Comparison of ENCODE assay signal across 11 cellular contexts in the genomic region with DNA sequence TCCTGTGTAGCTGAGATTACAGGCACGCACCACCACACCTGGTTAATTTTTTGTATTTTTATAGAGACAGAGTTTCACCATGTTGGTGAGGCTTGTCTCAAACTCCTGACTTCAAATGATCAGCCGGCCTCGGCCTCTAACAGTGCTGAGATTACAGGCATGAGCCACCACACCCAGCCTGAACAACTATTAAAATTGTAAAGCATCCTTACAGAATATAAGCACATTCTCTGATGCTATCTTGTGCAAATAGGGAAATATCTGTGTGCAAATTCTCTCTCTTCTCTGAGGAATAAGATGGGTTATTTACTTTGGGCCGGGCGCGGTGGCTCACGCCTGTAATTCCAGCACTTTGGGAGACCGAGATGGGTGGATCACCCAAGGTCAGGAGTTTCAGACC. TPM values are rescaled to one million over a fixed set of nuclear protein-coding genes. Genes with fewer than 3 reads are reported as not detected.
DNase-seq lines count a peak whose midpoint lies in the region; ATAC-seq, FAIRE-seq and TF ChIP-seq lines count a peak whose summit lies in the region.
"Had no signal": no experiment of that assay in that cellular context is flagged by ENCODE, and none has a peak within 500 bp of the region (broad histone marks: within the 10 kb centered on the region; RNA-seq: fewer than 3 reads in every experiment).

No MANE protein-coding gene starts in this region.

- BruUV-seq in HepG2 (replicated peaks; lab: Mats Ljungman, UMichigan) = no TSS peak

- no peak for TF ChIP-seq RAD21 in HepG2 (CRISPR knock-in tag; IDR thresholded peaks at IDR 0.05)

- no peak for ATAC-seq in T-helper 17 cell
- peak; percentile 75 for ATAC-seq in left colon
- ATAC-seq in HepG2 = no peak

- intact Hi-C loops in CD14-positive monocyte (cut with micrococcal nuclease) (loop anchor here (5.0 kb wide), 2 partner anchors 236 to 241 kb away; no protein-coding TSS in a partner anchor), left colon (cut with DNase I, micrococcal nuclease) (loop anchor here in 1 of 2 donors (5.0 kb wide), 1 partner anchor 236 kb away; no protein-coding TSS in a partner anchor), HepG2 (cut with micrococcal nuclease; ENCODE audit: unreplicated experiment) (loop anchor here (1.0 to 5.0 kb wide), 3 partner anchors 47 to 237 kb away; no protein-coding TSS in a partner anchor)

- H3K79me2 ChIP-seq in HepG2 (ENCODE audit: insufficient read depth, low read length) = peaks cover 10% of the 10 kb centered on the region

- in situ Hi-C loops in HepG2 (cut with HindIII; ENCODE audit: extremely low pct_ligation_motif_present, low pct_unique_long_range_greater_than_20kb) (loop anchor here (5.0 kb wide), 1 partner anchor 236 kb away; no protein-coding TSS in a partner anchor), HAP-1 (cut with MboI; ENCODE audit: low sequenced_read_pairs) (no loop called here)

- H3K9me3 ChIP-seq in HEK293 (ENCODE audit: control insufficient read depth, insufficient read depth, low read depth, low read length) (no peaks in the 10 kb centered on the region), T-helper 17 cell (ENCODE audit: control insufficient read depth, low read length, poor library complexity, severe bottlenecking) (peaks cover 3% of the 10 kb centered on the region), HepG2 (ENCODE audit: low read length) (no peaks in the 10 kb centered on the region), HAP-1 (no peaks in the 10 kb centered on the region)
- H3K9me3 ChIP-seq: BE2C, Caco-2 had no signal

- CTCF ChIA-PET in HEK293 (lab: Yijun Ruan, JAX) (interaction anchor here (0.6 to 1.2 kb wide), 9 partner anchors 9 to 535 kb away, joined by 3 to 6 read pairs (median 4); no protein-coding TSS in a partner anchor), HepG2 (lab: Yijun Ruan, JAX; ENCODE audit: low intra/inter-chr PET ratio, low total read pairs) (interaction anchor here (1.5 to 2.2 kb wide), 4 partner anchors 47 to 237 kb away, joined by 5 to 13 read pairs (median 8); no protein-coding TSS in a partner anchor)

- peak overlapping the region in 4 of 7 donors; percentile 31 to 76 (median 60) for H3K27ac Mint-ChIP-seq in CD14-positive monocyte
- peak overlapping the region; percentile 19 for H3K27ac Mint-ChIP-seq in T-helper 17 cell
- no peak overlapping the region for H3K27ac Mint-ChIP-seq in immature natural killer cell
- H3K27ac Mint-ChIP-seq: GM23338 had no signal

- no peak for TF ChIP-seq CTCF in CD14-positive monocyte (IDR thresholded peaks at IDR 0.05)
- TF ChIP-seq CTCF in HEK293 (tag by site-specific recombination; IDR thresholded peaks at IDR 0.05) = no peak
- TF ChIP-seq CTCF in HepG2 (CRISPR knock-in tag; IDR thresholded peaks at IDR 0.05) = no peak

- H3K4me3 ChIP-seq in HEK293 (ENCODE audit: low read depth, low read length) (no peak overlapping the region), HepG2 (replicated peaks in 1 of 3; ENCODE audit: insufficient read depth in 1 of 3, low read depth in 2 of 3, low read length in 3 of 3) (no peak overlapping the region), HAP-1 (no peak overlapping the region)
- H3K4me3 ChIP-seq: GM23338 had no signal

- H3K9me3 Mint-ChIP-seq in CD14-positive monocyte (peaks cover 4 to 14% (median 9%) of the 10 kb centered on the region in 7 donors), immature natural killer cell (peaks cover 0 to 8% (median 0%) of the 10 kb centered on the region in 6 donors)
- H3K9me3 Mint-ChIP-seq: GM23338 had no signal

- no peak overlapping the region for H3K9ac ChIP-seq in HepG2 (ENCODE audit: insufficient read depth, low read depth, low read length)

- TF ChIP-seq EP300 in HepG2 (IDR thresholded peaks at IDR 0.05; ENCODE audit: low read depth in 2 of 2, low read length in 2 of 2) (no peak), HepG2 (CRISPR knock-in tag; IDR thresholded peaks at IDR 0.05; ENCODE audit: borderline replicate concordance) (no peak)

- H4K20me1 ChIP-seq in HepG2 (ENCODE audit: insufficient read depth, low read length) = no peaks in the 10 kb centered on the region

- no peak overlapping the region for H3K4me3 Mint-ChIP-seq in CD14-positive monocyte
- H3K4me3 Mint-ChIP-seq in T-helper 17 cell = no peak overlapping the region
- no peak overlapping the region for H3K4me3 Mint-ChIP-seq in immature natural killer cell
- H3K4me3 Mint-ChIP-seq: CD4-positive, alpha-beta T cell; GM23338 had no signal

- TF ChIP-seq POLR2A in HepG2 (IDR thresholded peaks at IDR 0.05; ENCODE audit: insufficient read depth in 1 of 2, low read depth in 2 of 2, low read length in 2 of 2) = no peak

- 99% methylated on average over 8 of the region's 8 CpGs for WGBS in HepG2 (ENCODE audit: low lambda C conversion rate)

- no peaks in the 10 kb centered on the region for H3K27me3 ChIP-seq in HepG2 (ENCODE audit: control insufficient read depth in 1 of 2, insufficient read depth in 2 of 2, low read length in 2 of 2)
- H3K27me3 ChIP-seq in HAP-1 (ENCODE audit: low read depth) = no peaks in the 10 kb centered on the region
- H3K27me3 ChIP-seq: BE2C had no signal

- H3K36me3 Mint-ChIP-seq in CD14-positive monocyte (peaks cover 77 to 89% of the 10 kb centered on the region in 2 donors), T-helper 17 cell (ENCODE audit: low read depth) (peaks cover 10% of the 10 kb centered on the region), immature natural killer cell (peaks cover 19 to 60% (median 25%) of the 10 kb centered on the region in 3 donors)

- H3K4me1 ChIP-seq in HEK293 (ENCODE audit: control insufficient read depth, insufficient read depth, low read length) = peaks cover 4% of the 10 kb centered on the region
- peaks cover 20% of the 10 kb centered on the region for H3K4me1 ChIP-seq in HepG2 (ENCODE audit: insufficient read depth, low read length)
- H3K4me1 ChIP-seq in HAP-1 = no peaks in the 10 kb centered on the region

- no peak overlapping the region for H2AFZ ChIP-seq in HepG2 (ENCODE audit: low read length)
- H2AFZ ChIP-seq: GM23338 had no signal

- DNase-seq in CD14-positive monocyte (ENCODE audit: low spot score) (no peak), T-helper 17 cell (no peak), left colon (no peak), immature natural killer cell (no peak), HepG2 (ENCODE audit: low spot score) (no peak), HAP-1 (ENCODE audit: low spot score in 2 of 2) (no peak)

- POLR2A ChIA-PET in HEK293 (lab: Yijun Ruan, JAX) (no interaction called here), HepG2 (lab: Yijun Ruan, JAX) (interaction anchor here (1.0 kb wide), 1 partner anchor 12 kb away, joined by 4 read pairs; the partner anchor contains the start of gene NUDCD3)

- no peaks in the 10 kb centered on the region for H3K4me1 Mint-ChIP-seq in CD14-positive monocyte
- peaks cover 17% of the 10 kb centered on the region for H3K4me1 Mint-ChIP-seq in T-helper 17 cell
- peaks cover 6 to 25% of the 10 kb centered on the region in 2 donors for H3K4me1 Mint-ChIP-seq in immature natural killer cell
- H3K4me1 Mint-ChIP-seq: GM23338 had no signal

- no peak overlapping the region for H3K4me2 ChIP-seq in HepG2 (ENCODE audit: low read depth, low read length)
- H3K4me2 ChIP-seq: GM23338 had no signal

- FAIRE-seq in HepG2 (lab: Jason Lieb, UNC) = no peak

- H3K27ac ChIP-seq in HEK293 (ENCODE audit: extremely low read depth, low read depth, low read length) = no peak overlapping the region
- H3K27ac ChIP-seq in HepG2 (ENCODE audit: extremely low read length, insufficient read depth, low read length) = no peak overlapping the region

- H3K36me3 ChIP-seq in HEK293 (ENCODE audit: control insufficient read depth in 2 of 2, insufficient read depth in 1 of 2, low read length in 2 of 2) (peaks cover 67 to 69% of the 10 kb centered on the region in 2 experiments), HepG2 (replicated peaks in 1 of 2; ENCODE audit: control insufficient read depth in 1 of 2, insufficient read depth in 2 of 2, low read length in 2 of 2) (peaks cover 14 to 68% of the 10 kb centered on the region in 2 experiments), HAP-1 (replicated peaks) (peaks cover 65% of the 10 kb centered on the region)

- H3K27me3 Mint-ChIP-seq in CD14-positive monocyte (ENCODE audit: low read depth in 3 of 3) (no peaks in the 10 kb centered on the region), T-helper 17 cell (no peaks in the 10 kb centered on the region), immature natural killer cell (ENCODE audit: low read depth in 3 of 3) (peaks cover 0 to 1% (median 0%) of the 10 kb centered on the region in 3 donors)
- H3K27me3 Mint-ChIP-seq: CD4-positive, alpha-beta T cell had no signal

TF ChIP-seq in HepG2, 621 proteins besides CTCF, POLR2A, EP300 and RAD21:
- TF ChIP-seq SP4 (CRISPR knock-in tag; IDR thresholded peaks at IDR 0.05) (no peak), ZNF234 (CRISPR knock-in tag; conservative IDR thresholded peaks at IDR 0.05) (no peak), ZNF607 (CRISPR knock-in tag; IDR thresholded peaks at IDR 0.05; ENCODE audit: borderline replicate concordance) (no peak), ZNF841 (CRISPR knock-in tag; IDR thresholded peaks at IDR 0.05; ENCODE audit: borderline replicate concordance) (no peak)

RNA-seq across cellular contexts. Expression of gene NUDCD3, which starts 12.5 kb away (rescaled TPM):
- 10 to 100 TPM; 21.6 to 26.5 TPM for polyA plus RNA-seq in CD14-positive monocyte
- total RNA-seq in T-helper 17 cell = 10 to 100 TPM; 61.4 to 69.2 TPM
- 10 to 100 TPM; 66.3 to 72.4 TPM for total RNA-seq in left colon
- polyA plus RNA-seq in immature natural killer cell = 10 to 100 TPM; 43.3 to 60.4 (median 56.3) TPM
- 49.9 and 54.6 TPM in 2 replicates for total RNA-seq in HepG2 (2016; rRNA removed; fragmentation: Illumina TruSeq; extraction: Trizol)
- total RNA-seq in HepG2 (2016; cell fraction: cytosol; rRNA removed; fragmentation: Illumina TruSeq; extraction: Trizol; ENCODE audit: low read depth) = 13.4 and 14.8 TPM in 2 replicates
- total RNA-seq in HepG2 (2016; cell fraction: insoluble cytoplasmic fraction; rRNA removed; fragmentation: Illumina TruSeq; extraction: Trizol) = 43.2 and 52.2 TPM in 2 replicates
- 11.7 and 13.3 TPM in 2 replicates for total RNA-seq in HepG2 (2016; cell fraction: membrane; rRNA removed; fragmentation: Illumina TruSeq; extraction: Trizol)
- 42.0 and 47.5 TPM in 2 replicates for total RNA-seq in HepG2 (2016; cell fraction: nucleus; rRNA removed; fragmentation: Illumina TruSeq; extraction: Trizol)
- 20.8 and 25.4 TPM in 2 replicates for polyA plus RNA-seq in HepG2 (2011; rRNA removed)
- 21.8 and 27.6 TPM in 2 replicates for polyA plus RNA-seq in HepG2 (2011; cell fraction: cytosol; rRNA removed)
- 32.7 and 41.3 TPM in 2 replicates for polyA plus RNA-seq in HepG2 (2011; cell fraction: nucleus; rRNA removed)
- 27.9 and 29.4 TPM in 2 replicates for polyA plus RNA-seq in HepG2 (2012)
- polyA plus RNA-seq in HepG2 (2016; cell fraction: cytosol; fragmentation: Illumina TruSeq; extraction: Trizol; ENCODE audit: low read depth) = 2.5 and 3.1 TPM in 2 replicates
- 30.1 and 34.3 TPM in 2 replicates for polyA plus RNA-seq in HepG2 (2016; cell fraction: insoluble cytoplasmic fraction; fragmentation: Illumina TruSeq; extraction: Trizol; ENCODE audit: low read depth)
- 5.2 and 6.4 TPM in 2 replicates for polyA plus RNA-seq in HepG2 (2016; cell fraction: membrane; fragmentation: Illumina TruSeq; extraction: Trizol; ENCODE audit: low read depth)
- 35.7 and 42.8 TPM in 2 replicates for polyA plus RNA-seq in HepG2 (2016; cell fraction: nucleus; fragmentation: Illumina TruSeq; extraction: Trizol; ENCODE audit: insufficient read depth, low read depth)
- polyA minus RNA-seq in HepG2 (2011; rRNA and poly(A)+ RNA removed; ENCODE audit: low replicate concordance) = 43.7 and 47.9 TPM in 2 replicates
- polyA minus RNA-seq in HepG2 (2011; cell fraction: cytosol; rRNA and poly(A)+ RNA removed) = 19.5 and 27.3 TPM in 2 replicates
- polyA minus RNA-seq in HepG2 (2011; cell fraction: nucleus; rRNA and poly(A)+ RNA removed) = 36.7 and 44.8 TPM in 2 replicates

Comparison
In these comparisons a context has a peak if more than half of its experiments do, and no peak if none do; other contexts are left out.
1. H3K27ac Mint-ChIP-seq: peak in CD14-positive monocyte (4 of 7) and T-helper 17 cell (single experiment); none in immature natural killer cell (0 of 6).